In genomic region chrX:17104433-17104832, GRCh38 we compare ENCODE assay signal across 21 cellular contexts.
"Had no signal": no experiment of that assay in that cellular context is flagged by ENCODE, and none has a peak within 500 bp of the region (broad histone marks: within the 10 kb centered on the region; RNA-seq: fewer than 3 reads in every experiment).

No MANE protein-coding gene starts in this region.

- ATAC-seq: foreskin keratinocyte, pancreas, right cardiac atrium had no signal

- H3K27me3 ChIP-seq: foreskin keratinocyte, pancreas had no signal

- H3K4me3 ChIP-seq: pancreas had no signal

- H3K27ac ChIP-seq: foreskin keratinocyte, pancreas had no signal

- H3K27ac Mint-ChIP-seq: endodermal cell, naive B cell, nephron, progenitor cell of endocrine pancreas had no signal

- FAIRE-seq: endothelial cell of umbilical vein, islet of Langerhans, pancreas, small intestine had no signal

- DNase-seq: effector CD4-positive, alpha-beta T cell; endodermal cell; erythroblast; foreskin keratinocyte; head of caudate nucleus; hippocampal formation; kidney glomerular epithelial cell; mesendoderm; naive B cell; occipital lobe; pancreas; right cardiac atrium; small intestine; stimulated activated CD4-positive, alpha-beta T cell treated with anti-CD3 and anti-CD28 coated beads, Interleukin-12 subunit alpha, Interleukin-12 subunit beta, amount 100 ng/mL, for 4 hours; stimulated activated CD4-positive, alpha-beta T cell treated with anti-CD3 and anti-CD28 coated beads, Interleukin-2, amount 100 ng/mL, for 48 hours; stimulated activated naive CD4-positive, alpha-beta T cell treated with Interleukin-2 at 50 U/mL for 16 hours; trophoblast cell had no signal

- H3K9me3 ChIP-seq: pancreas had no signal

- H3K36me3 ChIP-seq: pancreas had no signal

- H3K4me1 ChIP-seq: foreskin keratinocyte, pancreas had no signal
